Comparison of ENCODE assay signal across 16 cellular contexts in the genomic region with DNA sequence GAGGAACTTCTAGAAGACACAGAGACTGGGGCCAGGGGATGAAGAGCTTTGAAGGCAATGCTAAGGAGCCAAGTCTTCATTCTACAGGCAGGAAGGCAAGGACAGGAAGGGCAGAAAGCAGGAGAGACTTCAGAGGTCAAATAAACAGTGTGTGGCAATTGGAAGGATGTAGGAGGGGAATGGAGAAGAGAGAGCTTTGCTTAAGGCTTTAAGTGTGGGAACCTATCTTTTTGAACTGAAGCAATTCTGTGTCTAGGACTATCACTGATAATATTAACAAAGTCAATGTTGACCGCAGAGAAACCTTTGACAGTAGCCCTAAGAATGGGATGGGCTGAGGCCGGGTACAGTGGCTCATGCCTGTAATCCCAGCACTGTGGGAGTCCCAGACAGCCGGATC.
DNase-seq lines count a peak whose midpoint lies in the region; ATAC-seq, FAIRE-seq and TF ChIP-seq lines count a peak whose summit lies in the region.
"Had no signal": no experiment of that assay in that cellular context is flagged by ENCODE, and none has a peak within 500 bp of the region (broad histone marks: within the 10 kb centered on the region; RNA-seq: fewer than 3 reads in every experiment).

No MANE protein-coding gene starts in this region.

- POLR2A ChIA-PET in HepG2 (lab: Yijun Ruan, JAX): interaction anchor here (1.8 to 5.2 kb wide), 2 partner anchors 12 to 50 kb away, joined by 9 to 67 read pairs; no protein-coding TSS in a partner anchor
- POLR2A ChIA-PET in activated naive CD8-positive, alpha-beta T cell treated with anti-CD3 and anti-CD28 coated beads, Interleukin-2, amount 10 ng/mL, durations not matched to agents 7 days and 5 days (lab: Charles Lee): no interaction called here

- CTCF ChIA-PET in HepG2 (lab: Yijun Ruan, JAX; ENCODE audit: low intra/inter-chr PET ratio, low total read pairs): no interaction called here

- no peaks in the 10 kb centered on the region for H3K27me3 Mint-ChIP-seq in activated naive CD8-positive, alpha-beta T cell treated with anti-CD3 and anti-CD28 coated beads, Interleukin-2, amount 10 ng/mL, durations not matched to agents 7 days and 5 days
- H3K27me3 Mint-ChIP-seq: activated CD8-positive, alpha-beta memory T cell treated with anti-CD3 and anti-CD28 coated beads, Interleukin-2, amount 10 ng/mL, durations not matched to agents 7 days and 5 days had no signal

- H3K4me3 ChIP-seq in HepG2 (replicated peaks in 1 of 3; ENCODE audit: insufficient read depth in 1 of 3, low read depth in 2 of 3, low read length in 3 of 3) (no peak overlapping the region), right lobe of liver (no peak overlapping the region), left lung (no peak overlapping the region), upper lobe of right lung (no peak overlapping the region)

- TF ChIP-seq CTCF in HepG2 (CRISPR knock-in tag; IDR thresholded peaks at IDR 0.05) (no peak), right lobe of liver (IDR thresholded peaks at IDR 0.05) (no peak), left lung (IDR thresholded peaks at IDR 0.05) (no peak), upper lobe of right lung (IDR thresholded peaks at IDR 0.05) (no peak)

- TF ChIP-seq POLR2A in HepG2 (IDR thresholded peaks at IDR 0.05; ENCODE audit: insufficient read depth in 1 of 2, low read depth in 2 of 2, low read length in 2 of 2): no peak
- no peak for TF ChIP-seq POLR2A in right lobe of liver (IDR thresholded peaks at IDR 0.05)

- no peaks in the 10 kb centered on the region for H3K9me3 Mint-ChIP-seq in activated naive CD8-positive, alpha-beta T cell treated with anti-CD3 and anti-CD28 coated beads, Interleukin-2, amount 10 ng/mL, durations not matched to agents 7 days and 5 days
- H3K9me3 Mint-ChIP-seq: mesothelial cell of epicardium had no signal

- no peaks in the 10 kb centered on the region for H4K20me1 ChIP-seq in HepG2 (ENCODE audit: insufficient read depth, low read length)

- peak; percentile 66 for ATAC-seq in HepG2
- no peak for ATAC-seq in right lobe of liver
- ATAC-seq in activated naive CD8-positive, alpha-beta T cell treated with anti-CD3 and anti-CD28 coated beads, Interleukin-2, amount 10 ng/mL, durations not matched to agents 7 days and 5 days (ENCODE audit: low read depth): peak; percentile 25
- peak; percentile 4 for ATAC-seq in left lung
- ATAC-seq in upper lobe of right lung: peak; percentile 41
- ATAC-seq: activated CD8-positive, alpha-beta memory T cell treated with anti-CD3 and anti-CD28 coated beads, Interleukin-2, amount 10 ng/mL, durations not matched to agents 7 days and 5 days had no signal

- no peak overlapping the region for H2AFZ ChIP-seq in HepG2 (ENCODE audit: low read length)

- WGBS in HepG2 (ENCODE audit: low lambda C conversion rate): 9% methylated on average over 3 of the region's 3 CpGs
- WGBS in right lobe of liver (ENCODE audit: insufficient coverage, low coverage, low lambda C conversion rate, missing lambda C conversion rate): 73% methylated on average over 3 of the region's 3 CpGs

- H3K27ac ChIP-seq in HepG2 (ENCODE audit: extremely low read length, insufficient read depth, low read length) (peak overlapping the region; percentile 59), right lobe of liver (no peak overlapping the region), left lung (no peak overlapping the region), upper lobe of right lung (no peak overlapping the region)

- TF ChIP-seq RAD21 in HepG2 (CRISPR knock-in tag; IDR thresholded peaks at IDR 0.05): no peak

- no TSS peak for BruUV-seq in HepG2 (replicated peaks; lab: Mats Ljungman, UMichigan)

- in situ Hi-C loops in HepG2 (cut with HindIII; ENCODE audit: extremely low pct_ligation_motif_present, low pct_unique_long_range_greater_than_20kb): no loop called here

- no peak overlapping the region for H3K9ac ChIP-seq in HepG2 (ENCODE audit: insufficient read depth, low read depth, low read length)

- peaks cover 83% of the 10 kb centered on the region for H3K4me1 ChIP-seq in HepG2 (ENCODE audit: insufficient read depth, low read length)
- H3K4me1 ChIP-seq in right lobe of liver: peaks cover 0 to 26% (median 0%) of the 10 kb centered on the region in 4 donors
- H3K4me1 ChIP-seq in left lung: peaks cover 0 to 16% of the 10 kb centered on the region in 2 donors
- peaks cover 14% of the 10 kb centered on the region for H3K4me1 ChIP-seq in upper lobe of right lung

- H3K4me2 ChIP-seq in HepG2 (ENCODE audit: low read depth, low read length): 0 out of 2 replicates have a peak overlapping the region, but pooled peaks have one; percentile 8

- DNase-seq in HepG2 (ENCODE audit: low spot score) (peak; percentile 81), right lobe of liver (no peak), left lung (no peak), upper lobe of right lung (no peak), NCI-H2107 treated with DMSO at 0.1 percent for 48 hours (lab: John Stamatoyannopoulos, UW; ENCODE audit: unreplicated experiment) (no peak), urothelium cell line (ENCODE audit: low spot score) (no peak)
- DNase-seq in activated naive CD8-positive, alpha-beta T cell treated with anti-CD3 and anti-CD28 coated beads, Interleukin-2, amount 10 ng/mL, durations not matched to agents 7 days and 5 days: no peak
- no peak for DNase-seq in activated effector memory CD4-positive, alpha-beta T cell treated with anti-CD3 and anti-CD28 coated beads, Interleukin-2, amount 50 U/mL, for 16 hours
- DNase-seq: activated CD8-positive, alpha-beta memory T cell treated with anti-CD3 and anti-CD28 coated beads, Interleukin-2, amount 10 ng/mL, durations not matched to agents 7 days and 5 days; DND-41; Kasumi-1; NCI-H1694; NCI-H526; stimulated activated CD4-positive, alpha-beta T cell treated with anti-CD3 and anti-CD28 coated beads, Interleukin-1b, Interleukin-23, amount 100 ng/mL, for 48 hours had no signal

- TF ChIP-seq EP300 in HepG2 (IDR thresholded peaks at IDR 0.05; ENCODE audit: low read depth in 2 of 2, low read length in 2 of 2) (peak in 1 of 2 experiments; percentile 86; a peak in 1 of 4 replicates), HepG2 (CRISPR knock-in tag; IDR thresholded peaks at IDR 0.05; ENCODE audit: borderline replicate concordance) (no peak)

- H3K27ac Mint-ChIP-seq in activated naive CD8-positive, alpha-beta T cell treated with anti-CD3 and anti-CD28 coated beads, Interleukin-2, amount 10 ng/mL, durations not matched to agents 7 days and 5 days: peak overlapping the region; percentile 70
- H3K27ac Mint-ChIP-seq: activated CD8-positive, alpha-beta memory T cell treated with anti-CD3 and anti-CD28 coated beads, Interleukin-2, amount 10 ng/mL, durations not matched to agents 7 days and 5 days; mesothelial cell of epicardium had no signal

- H3K4me1 Mint-ChIP-seq in activated naive CD8-positive, alpha-beta T cell treated with anti-CD3 and anti-CD28 coated beads, Interleukin-2, amount 10 ng/mL, durations not matched to agents 7 days and 5 days: peaks cover 29% of the 10 kb centered on the region

- no peak overlapping the region for H3K4me3 Mint-ChIP-seq in activated naive CD8-positive, alpha-beta T cell treated with anti-CD3 and anti-CD28 coated beads, Interleukin-2, amount 10 ng/mL, durations not matched to agents 7 days and 5 days
- H3K4me3 Mint-ChIP-seq: activated CD8-positive, alpha-beta memory T cell treated with anti-CD3 and anti-CD28 coated beads, Interleukin-2, amount 10 ng/mL, durations not matched to agents 7 days and 5 days; mesothelial cell of epicardium had no signal

- H3K36me3 ChIP-seq in HepG2 (replicated peaks in 1 of 2; ENCODE audit: control insufficient read depth in 1 of 2, insufficient read depth in 2 of 2, low read length in 2 of 2) (no peaks in the 10 kb centered on the region), right lobe of liver (no peaks in the 10 kb centered on the region), left lung (no peaks in the 10 kb centered on the region), upper lobe of right lung (no peaks in the 10 kb centered on the region)

- intact Hi-C loops in HepG2 (cut with micrococcal nuclease; ENCODE audit: unreplicated experiment): loop anchor here (1.0 to 5.0 kb wide), 2 partner anchors 44 to 50 kb away; no protein-coding TSS in a partner anchor
- intact Hi-C loops in right lobe of liver (cut with DNase I): no loop called here
- intact Hi-C loops in left lung (cut with DNase I): no loop called here
- intact Hi-C loops in upper lobe of right lung (cut with DNase I): no loop called here

- H3K27me3 ChIP-seq in HepG2 (ENCODE audit: control insufficient read depth in 1 of 2, insufficient read depth in 2 of 2, low read length in 2 of 2) (no peaks in the 10 kb centered on the region), right lobe of liver (no peaks in the 10 kb centered on the region), left lung (no peaks in the 10 kb centered on the region), upper lobe of right lung (no peaks in the 10 kb centered on the region)

- H3K9me3 ChIP-seq in HepG2 (ENCODE audit: low read length): no peaks in the 10 kb centered on the region
- no peaks in the 10 kb centered on the region for H3K9me3 ChIP-seq in right lobe of liver
- no peaks in the 10 kb centered on the region for H3K9me3 ChIP-seq in left lung
- H3K9me3 ChIP-seq in upper lobe of right lung: no peaks in the 10 kb centered on the region

- peak; percentile 83 for FAIRE-seq in HepG2 (lab: Jason Lieb, UNC)
- FAIRE-seq in urothelium cell line (lab: Jason Lieb, UNC): no peak
- FAIRE-seq: GM19239 had no signal

- peaks cover 11% of the 10 kb centered on the region for H3K36me3 Mint-ChIP-seq in activated naive CD8-positive, alpha-beta T cell treated with anti-CD3 and anti-CD28 coated beads, Interleukin-2, amount 10 ng/mL, durations not matched to agents 7 days and 5 days
- H3K36me3 Mint-ChIP-seq: activated CD8-positive, alpha-beta memory T cell treated with anti-CD3 and anti-CD28 coated beads, Interleukin-2, amount 10 ng/mL, durations not matched to agents 7 days and 5 days had no signal

- H3K79me2 ChIP-seq in HepG2 (ENCODE audit: insufficient read depth, low read length): peaks cover 5% of the 10 kb centered on the region

TF ChIP-seq in HepG2, 621 proteins besides CTCF, POLR2A, EP300 and RAD21 (continues in another document):
- TF ChIP-seq ZNF775 (CRISPR knock-in tag; IDR thresholded peaks at IDR 0.05; ENCODE audit: borderline replicate concordance): no peak
- TF ChIP-seq TCF7 (IDR thresholded peaks at IDR 0.05; ENCODE audit: low read depth): peak; percentile 65; the same call in 1 of the 2 replicates
- TF ChIP-seq FOXA1 (IDR thresholded peaks at IDR 0.05): no peak
- peak; percentile 56; the same call in 1 of the 2 replicates for TF ChIP-seq FOXA1 (CRISPR knock-in tag; IDR thresholded peaks at IDR 0.05)
- TF ChIP-seq CREM (IDR thresholded peaks at IDR 0.05): peak; percentile 51; the same call in 1 of the 2 replicates
- no peak for TF ChIP-seq CREM (CRISPR knock-in tag; IDR thresholded peaks at IDR 0.05)
- TF ChIP-seq CEBPG (CRISPR knock-in tag; IDR thresholded peaks at IDR 0.05): peak; percentile 44; the same call in 1 of the 2 replicates
- no peak for TF ChIP-seq SATB2 (CRISPR knock-in tag; IDR thresholded peaks at IDR 0.05)
- TF ChIP-seq ATF7-NPFF (CRISPR knock-in tag; IDR thresholded peaks at IDR 0.05; ENCODE audit: low read depth): no peak
- peak; percentile 45; the same call in 1 of the 2 replicates for TF ChIP-seq MED1 (CRISPR knock-in tag; IDR thresholded peaks at IDR 0.05)
- TF ChIP-seq ZNF773 (CRISPR knock-in tag; IDR thresholded peaks at IDR 0.05; ENCODE audit: borderline replicate concordance): no peak

Comparison
In these comparisons a context has a peak if more than half of its experiments do, and no peak if none do; other contexts are left out.
1. ATAC-seq: peak in HepG2 (single experiment), activated naive CD8-positive, alpha-beta T cell treated with anti-CD3 and anti-CD28 coated beads, Interleukin-2, amount 10 ng/mL, durations not matched to agents 7 days and 5 days (single experiment), left lung (single experiment) and upper lobe of right lung (single experiment); none in right lobe of liver (0 of 4).